Comparison of ENCODE assay signal across 17 cellular contexts in genomic region chr14:99119554-99119953, GRCh38.
"Had no signal": no experiment of that assay in that cellular context is flagged by ENCODE, and none has a peak within 500 bp of the region (broad histone marks: within the 10 kb centered on the region; RNA-seq: fewer than 3 reads in every experiment).

No MANE protein-coding gene starts in this region.

- H3K27ac ChIP-seq: brain microvascular endothelial cell, ovary had no signal

- H3K9me3 Mint-ChIP-seq: central memory CD8-positive, alpha-beta T cell; nephron progenitor cell had no signal

- DNase-seq: activated naive CD4-positive, alpha-beta T cell; activated naive CD8-positive, alpha-beta T cell treated with anti-CD3 and anti-CD28 coated beads, Interleukin-2, amount 10 ng/mL, durations not matched to agents 7 days and 5 days; activated T-cell treated with anti-CD3 and anti-CD28 coated beads, Interleukin-2, amount 50 U/mL, for 72 hours; brain microvascular endothelial cell; cortex of kidney; effector CD8-positive, alpha-beta T cell; foreskin melanocyte; kidney glomerular epithelial cell; nephron progenitor cell; ovary; stimulated activated CD4-positive, alpha-beta T cell treated with anti-CD3 and anti-CD28 coated beads, Interleukin-12 subunit alpha, Interleukin-12 subunit beta, amount 100 ng/mL, for 4 hours; T-helper 1 cell; T1000 had no signal

- H3K27ac Mint-ChIP-seq: activated naive CD8-positive, alpha-beta T cell treated with anti-CD3 and anti-CD28 coated beads, Interleukin-2, amount 10 ng/mL, durations not matched to agents 7 days and 5 days; activated T-cell treated with anti-CD3 and anti-CD28 coated beads, Interleukin-2, amount 50 U/mL, for 72 hours; mesothelial cell of epicardium; nephron progenitor cell; stimulated activated effector memory CD8-positive, alpha-beta T cell treated with anti-CD3 and anti-CD28 coated beads, Interleukin-12 subunit alpha, Interleukin-12 subunit beta, amount 100 ng/mL, for 72 hours had no signal

- H3K4me1 Mint-ChIP-seq: central memory CD8-positive, alpha-beta T cell; mesothelial cell of epicardium had no signal

- H3K36me3 Mint-ChIP-seq: activated naive CD8-positive, alpha-beta T cell treated with anti-CD3 and anti-CD28 coated beads, Interleukin-2, amount 10 ng/mL, durations not matched to agents 7 days and 5 days; mesothelial cell of epicardium; stimulated activated effector memory CD8-positive, alpha-beta T cell treated with anti-CD3 and anti-CD28 coated beads, Interleukin-12 subunit alpha, Interleukin-12 subunit beta, amount 100 ng/mL, for 72 hours had no signal

- ATAC-seq: activated CD4-positive, CD25-positive, alpha-beta regulatory T cell treated with anti-CD3 and anti-CD28 coated beads, Interleukin-2, amount 50 U/mL, for 24 hours; activated T-cell treated with anti-CD3 and anti-CD28 coated beads, Interleukin-2, amount 50 U/mL, for 72 hours; stimulated activated effector memory CD8-positive, alpha-beta T cell treated with anti-CD3 and anti-CD28 coated beads, Interleukin-12 subunit alpha, Interleukin-12 subunit beta, amount 100 ng/mL, for 72 hours had no signal

- H3K27me3 Mint-ChIP-seq: central memory CD8-positive, alpha-beta T cell had no signal

- H3K4me3 Mint-ChIP-seq: activated naive CD8-positive, alpha-beta T cell treated with anti-CD3 and anti-CD28 coated beads, Interleukin-2, amount 10 ng/mL, durations not matched to agents 7 days and 5 days; central memory CD8-positive, alpha-beta T cell; mesothelial cell of epicardium; nephron progenitor cell; stimulated activated effector memory CD8-positive, alpha-beta T cell treated with anti-CD3 and anti-CD28 coated beads, Interleukin-12 subunit alpha, Interleukin-12 subunit beta, amount 100 ng/mL, for 72 hours had no signal

- H3K27me3 ChIP-seq: brain microvascular endothelial cell, ovary had no signal

- H3K9me3 ChIP-seq: ovary had no signal
